23 cellular contexts compared by ENCODE assay signal in genomic region chrX:68147848-68148247, GRCh38.
"Had no signal": no experiment of that assay in that cellular context is flagged by ENCODE, and none has a peak within 500 bp of the region (broad histone marks: within the 10 kb centered on the region; RNA-seq: fewer than 3 reads in every experiment).

No MANE protein-coding gene starts in this region.

- H3K27ac Mint-ChIP-seq: activated CD4-positive, alpha-beta T cell treated with anti-CD3 and anti-CD28 coated beads, Interleukin-2, amount 10 ng/mL, durations not matched to agents 7 days and 5 days; activated CD8-positive, alpha-beta memory T cell treated with anti-CD3 and anti-CD28 coated beads, Interleukin-2, amount 10 ng/mL, durations not matched to agents 7 days and 5 days; activated CD8-positive, alpha-beta T cell treated with anti-CD3 and anti-CD28 coated beads for 36 hours; activated naive CD4-positive, alpha-beta T cell treated with anti-CD3 and anti-CD28 coated beads, Interleukin-2, amount 10 ng/mL, durations not matched to agents 7 days and 5 days; naive B cell; stimulated activated effector memory CD8-positive, alpha-beta T cell treated with anti-CD3 and anti-CD28 coated beads, Interleukin-12 subunit alpha, Interleukin-12 subunit beta, amount 100 ng/mL, for 72 hours; stimulated activated naive CD8-positive, alpha-beta T cell treated with anti-CD3 and anti-CD28 coated beads, Interleukin-15, amount 100 ng/mL, for 72 hours had no signal

- H3K36me3 ChIP-seq: heart left ventricle, lower lobe of right lung, right lobe of liver, tibial nerve had no signal

- H3K9me3 Mint-ChIP-seq: activated CD4-positive, alpha-beta T cell treated with anti-CD3 and anti-CD28 coated beads, Interleukin-2, amount 10 ng/mL, durations not matched to agents 7 days and 5 days; activated CD8-positive, alpha-beta T cell treated with anti-CD3 and anti-CD28 coated beads for 36 hours; activated naive CD4-positive, alpha-beta T cell treated with anti-CD3 and anti-CD28 coated beads, Interleukin-2, amount 10 ng/mL, durations not matched to agents 7 days and 5 days; stimulated activated effector memory CD8-positive, alpha-beta T cell treated with anti-CD3 and anti-CD28 coated beads, Interleukin-12 subunit alpha, Interleukin-12 subunit beta, amount 100 ng/mL, for 72 hours; stimulated activated naive CD8-positive, alpha-beta T cell treated with anti-CD3 and anti-CD28 coated beads, Interleukin-15, amount 100 ng/mL, for 72 hours had no signal

- DNase-seq: activated CD4-positive, alpha-beta T cell treated with anti-CD3 and anti-CD28 coated beads, Interleukin-2, amount 10 ng/mL, durations not matched to agents 7 days and 5 days; activated CD4-positive, CD25-positive, alpha-beta regulatory T cell treated with anti-CD3 and anti-CD28 coated beads, Interleukin-2, amount 50 U/mL, for 72 hours; activated CD8-positive, alpha-beta memory T cell treated with anti-CD3 and anti-CD28 coated beads, Interleukin-2, amount 10 ng/mL, durations not matched to agents 7 days and 5 days; activated CD8-positive, alpha-beta T cell treated with anti-CD3 and anti-CD28 coated beads for 36 hours; activated effector memory CD4-positive, alpha-beta T cell treated with anti-CD3 and anti-CD28 coated beads, Interleukin-2, amount 50 U/mL, for 16 hours; activated naive CD4-positive, alpha-beta T cell treated with anti-CD3 and anti-CD28 coated beads, Interleukin-2, amount 10 ng/mL, durations not matched to agents 7 days and 5 days; activated T-cell treated with anti-CD3 and anti-CD28 coated beads for 4 hours; body of pancreas; heart left ventricle; kidney; lower lobe of right lung; naive B cell; occipital lobe; posterior cingulate gyrus; right lobe of liver; stimulated activated CD4-positive, alpha-beta T cell treated with anti-CD3 and anti-CD28 coated beads, Interleukin-2, amount 100 ng/mL, for 24 hours; stimulated activated naive CD8-positive, alpha-beta T cell treated with anti-CD3 and anti-CD28 coated beads, Interleukin-15, amount 100 ng/mL, for 72 hours; T1000 had no signal

- H3K4me1 Mint-ChIP-seq: activated CD8-positive, alpha-beta memory T cell treated with anti-CD3 and anti-CD28 coated beads, Interleukin-2, amount 10 ng/mL, durations not matched to agents 7 days and 5 days; naive B cell; stimulated activated effector memory CD8-positive, alpha-beta T cell treated with anti-CD3 and anti-CD28 coated beads, Interleukin-12 subunit alpha, Interleukin-12 subunit beta, amount 100 ng/mL, for 72 hours; stimulated activated naive CD8-positive, alpha-beta T cell treated with anti-CD3 and anti-CD28 coated beads, Interleukin-15, amount 100 ng/mL, for 72 hours had no signal

- H3K4me3 ChIP-seq: body of pancreas, heart left ventricle, lower lobe of right lung, right lobe of liver, skin epidermis, tibial nerve had no signal

- H3K27me3 Mint-ChIP-seq: activated CD4-positive, alpha-beta T cell treated with anti-CD3 and anti-CD28 coated beads, Interleukin-2, amount 10 ng/mL, durations not matched to agents 7 days and 5 days; activated CD8-positive, alpha-beta memory T cell treated with anti-CD3 and anti-CD28 coated beads, Interleukin-2, amount 10 ng/mL, durations not matched to agents 7 days and 5 days; activated CD8-positive, alpha-beta T cell treated with anti-CD3 and anti-CD28 coated beads for 36 hours; activated naive CD4-positive, alpha-beta T cell treated with anti-CD3 and anti-CD28 coated beads, Interleukin-2, amount 10 ng/mL, durations not matched to agents 7 days and 5 days; stimulated activated naive CD8-positive, alpha-beta T cell treated with anti-CD3 and anti-CD28 coated beads, Interleukin-15, amount 100 ng/mL, for 72 hours had no signal

- H3K27me3 ChIP-seq: body of pancreas, heart left ventricle, right lobe of liver had no signal

- H3K9me3 ChIP-seq: body of pancreas, heart left ventricle, lower lobe of right lung, right lobe of liver, tibial nerve had no signal

- H3K4me3 Mint-ChIP-seq: activated CD4-positive, alpha-beta T cell treated with anti-CD3 and anti-CD28 coated beads, Interleukin-2, amount 10 ng/mL, durations not matched to agents 7 days and 5 days; activated CD8-positive, alpha-beta memory T cell treated with anti-CD3 and anti-CD28 coated beads, Interleukin-2, amount 10 ng/mL, durations not matched to agents 7 days and 5 days; activated CD8-positive, alpha-beta T cell treated with anti-CD3 and anti-CD28 coated beads for 36 hours; activated naive CD4-positive, alpha-beta T cell treated with anti-CD3 and anti-CD28 coated beads, Interleukin-2, amount 10 ng/mL, durations not matched to agents 7 days and 5 days; naive B cell; stimulated activated effector memory CD8-positive, alpha-beta T cell treated with anti-CD3 and anti-CD28 coated beads, Interleukin-12 subunit alpha, Interleukin-12 subunit beta, amount 100 ng/mL, for 72 hours; stimulated activated naive CD8-positive, alpha-beta T cell treated with anti-CD3 and anti-CD28 coated beads, Interleukin-15, amount 100 ng/mL, for 72 hours had no signal

- H3K4me1 ChIP-seq: body of pancreas, heart left ventricle, lower lobe of right lung, right lobe of liver, tibial nerve had no signal

- ATAC-seq: activated CD8-positive, alpha-beta memory T cell treated with anti-CD3 and anti-CD28 coated beads, Interleukin-2, amount 10 ng/mL, durations not matched to agents 7 days and 5 days; activated CD8-positive, alpha-beta T cell treated with anti-CD3 and anti-CD28 coated beads for 36 hours; body of pancreas; heart left ventricle; left lobe of liver; lower lobe of right lung; right lobe of liver; stimulated activated effector memory CD8-positive, alpha-beta T cell treated with anti-CD3 and anti-CD28 coated beads, Interleukin-12 subunit alpha, Interleukin-12 subunit beta, amount 100 ng/mL, for 72 hours; stimulated activated naive CD8-positive, alpha-beta T cell treated with anti-CD3 and anti-CD28 coated beads, Interleukin-15, amount 100 ng/mL, for 72 hours had no signal

- H3K27ac ChIP-seq: body of pancreas, heart left ventricle, lower lobe of right lung, right lobe of liver, skin epidermis, tibial nerve, VCaP had no signal

- H3K36me3 Mint-ChIP-seq: activated CD8-positive, alpha-beta memory T cell treated with anti-CD3 and anti-CD28 coated beads, Interleukin-2, amount 10 ng/mL, durations not matched to agents 7 days and 5 days; activated naive CD4-positive, alpha-beta T cell treated with anti-CD3 and anti-CD28 coated beads, Interleukin-2, amount 10 ng/mL, durations not matched to agents 7 days and 5 days; naive B cell; stimulated activated effector memory CD8-positive, alpha-beta T cell treated with anti-CD3 and anti-CD28 coated beads, Interleukin-12 subunit alpha, Interleukin-12 subunit beta, amount 100 ng/mL, for 72 hours had no signal
